Comparison of ENCODE assay signal across 8 cellular contexts in the genomic region with DNA sequence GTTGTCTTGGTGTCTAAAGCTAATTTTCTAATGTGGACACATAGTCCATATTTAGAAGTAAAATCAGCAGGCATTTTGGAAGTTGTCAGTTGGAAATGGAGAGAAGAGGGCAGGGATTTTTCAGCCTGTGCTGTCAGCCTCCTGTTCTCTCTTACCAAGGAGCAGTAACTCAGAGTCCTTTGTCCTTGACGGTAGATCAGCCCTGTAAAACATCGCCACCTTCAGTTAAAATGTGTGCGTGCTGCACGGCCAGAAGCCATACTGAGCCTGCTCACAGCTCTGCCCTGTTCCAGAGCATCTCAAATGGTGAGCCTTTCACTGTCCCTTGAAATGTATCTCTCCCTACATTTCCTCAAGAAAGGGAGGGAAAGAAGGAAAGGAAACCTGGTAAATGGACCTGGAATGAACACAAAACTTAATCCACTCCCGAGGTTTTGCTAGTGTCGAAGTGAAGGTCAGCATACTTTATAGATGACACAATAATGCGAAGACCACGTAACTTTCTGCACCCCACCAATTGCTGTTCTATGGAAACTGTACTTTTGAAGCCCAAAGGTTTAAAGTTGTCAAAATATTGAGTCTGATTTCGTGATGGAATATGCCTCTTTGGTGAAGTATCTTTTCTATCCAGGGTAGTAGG.
DNase-seq lines count a peak whose midpoint lies in the region; ATAC-seq, FAIRE-seq and TF ChIP-seq lines count a peak whose summit lies in the region.

No MANE protein-coding gene starts in this region.

- H3K79me2 ChIP-seq in mammary epithelial cell (ENCODE audit: insufficient read depth, low read length) (no peaks in the 10 kb centered on the region), keratinocyte (ENCODE audit: control insufficient read depth, insufficient read depth, low read length) (no peaks in the 10 kb centered on the region)

- H3K4me2 ChIP-seq in mammary epithelial cell (ENCODE audit: insufficient read depth, low read depth, low read length) (no peak overlapping the region), keratinocyte (ENCODE audit: control insufficient read depth, extremely low read depth, insufficient read depth, low read depth, low read length) (no peak overlapping the region)

- dilution Hi-C loops in mammary epithelial cell (cut with HindIII; ENCODE audit: low sequenced_read_pairs) = no loop called here
- dilution Hi-C loops in keratinocyte (cut with MboI; ENCODE audit: extremely low pct_ligation_motif_present, low sequenced_read_pairs) = no loop called here

- no peaks in the 10 kb centered on the region for H3K4me1 ChIP-seq in mammary epithelial cell (ENCODE audit: insufficient read depth, low read length)
- no peaks in the 10 kb centered on the region for H3K4me1 ChIP-seq in keratinocyte (ENCODE audit: control insufficient read depth, extremely low read depth, insufficient read depth, low read length)

- H3K36me3 ChIP-seq in mammary epithelial cell (ENCODE audit: insufficient read depth, low read length) (no peaks in the 10 kb centered on the region), keratinocyte (ENCODE audit: control insufficient read depth in 2 of 2, extremely low read depth in 1 of 2, insufficient read depth in 2 of 2, low read length in 2 of 2) (no peaks in the 10 kb centered on the region)

- no peaks in the 10 kb centered on the region for H3K9me1 ChIP-seq in keratinocyte (ENCODE audit: control insufficient read depth, extremely low read depth, insufficient read depth, low read length)

- TF ChIP-seq CTCF in mammary epithelial cell (conservative IDR thresholded peaks at IDR 0.05 in 1 of 2, IDR thresholded peaks at IDR 0.05 in 1 of 2; ENCODE audit: extremely low read depth in 1 of 2, insufficient read depth in 1 of 2, low read depth in 1 of 2, low read length in 2 of 2) (peak; percentile 61 to 84), keratinocyte (optimal IDR thresholded peaks at IDR 0.05 in 1 of 3, IDR thresholded peaks at IDR 0.05 in 1 of 3, conservative IDR thresholded peaks at IDR 0.05 in 1 of 3; ENCODE audit: extremely low read depth in 1 of 3, insufficient read depth in 2 of 3, low read length in 3 of 3) (peak; percentile 76 to 92 (median 78))

- DNase-seq in ELF-1 (ENCODE audit: low read depth, low spot score) (peak; percentile 79), NCI-H446 (lab: John Stamatoyannopoulos, UW) (peak; percentile 52 to 86), mammary epithelial cell (peak; percentile 41), keratinocyte (ENCODE audit: low read depth, low spot score) (no peak), superior temporal gyrus (ENCODE audit: extremely low spot score) (peak; percentile 83), GF-D8 (lab: John Stamatoyannopoulos, UW) (no peak)

- WGBS in mammary epithelial cell (ENCODE audit: low coverage, missing lambda C conversion rate) = 30% methylated on average over 7 of the region's 9 CpGs

- H2AFZ ChIP-seq in mammary epithelial cell (ENCODE audit: low read depth, low read length) (no peak overlapping the region), keratinocyte (ENCODE audit: control insufficient read depth, low read length) (no peak overlapping the region)

- FAIRE-seq in keratinocyte (lab: Jason Lieb, UNC) = peak; percentile 60

- ATAC-seq in GM19467 (IDR thresholded peaks at IDR 0.05; ENCODE audit: unreplicated experiment) (peak; percentile 75), HG03439 (IDR thresholded peaks at IDR 0.05; ENCODE audit: unreplicated experiment) (peak; percentile 80)

- H3K9ac ChIP-seq in mammary epithelial cell (ENCODE audit: insufficient read depth, low read length) (no peak overlapping the region), keratinocyte (ENCODE audit: control insufficient read depth, extremely low read depth, insufficient read depth, low read length) (no peak overlapping the region)

- in situ Hi-C loops in mammary epithelial cell (cut with MboI; ENCODE audit: low sequenced_read_pairs in 2 of 2) = loop anchor here (10.0 to 25.0 kb wide), 2 partner anchors 221 to 328 kb away; a partner anchor contains a TSS

- H4K20me1 ChIP-seq in mammary epithelial cell (ENCODE audit: insufficient read depth, low read length) = no peaks in the 10 kb centered on the region
- no peaks in the 10 kb centered on the region for H4K20me1 ChIP-seq in keratinocyte (ENCODE audit: control insufficient read depth, extremely low read depth, insufficient read depth, low read length)

- intact Hi-C loops in mammary epithelial cell (cut with micrococcal nuclease) = loop anchor here (1.0 to 10.0 kb wide), 3 partner anchors 219 to 451 kb away; a partner anchor contains a TSS

- no TSS peak for BruUV-seq in mammary epithelial cell (replicated peaks; lab: Mats Ljungman, UMichigan)

- H3K9me3 ChIP-seq in mammary epithelial cell (replicated peaks; ENCODE audit: insufficient read depth, low read length) (no peaks in the 10 kb centered on the region), keratinocyte (ENCODE audit: control insufficient read depth, low read depth, low read length) (no peaks in the 10 kb centered on the region)

- H3K4me3 ChIP-seq in mammary epithelial cell (replicated peaks in 1 of 3; ENCODE audit: insufficient read depth in 1 of 3, low read depth in 2 of 3, low read length in 3 of 3) = no peak overlapping the region
- H3K4me3 ChIP-seq in keratinocyte (ENCODE audit: control insufficient read depth in 2 of 3, extremely low read depth in 1 of 3, insufficient read depth in 2 of 3, low read depth in 1 of 3, low read length in 3 of 3) = no peak overlapping the region

- peaks cover 1% of the 10 kb centered on the region for H3K27me3 ChIP-seq in mammary epithelial cell (ENCODE audit: insufficient read depth, low read length)
- H3K27me3 ChIP-seq in keratinocyte (ENCODE audit: control insufficient read depth, extremely low read depth, insufficient read depth, low read length) = peaks cover 5% of the 10 kb centered on the region

- CTCF ChIA-PET in mammary epithelial cell (lab: Charles Lee; ENCODE audit: low non-redundant PET) = interaction anchor here (0.5 to 0.6 kb wide), 2 partner anchors 220 to 454 kb away, joined by 5 to 6 read pairs; no protein-coding TSS in a partner anchor

- H3K27ac ChIP-seq in mammary epithelial cell (ENCODE audit: insufficient read depth, low read depth, low read length) = no peak overlapping the region
- no peak overlapping the region for H3K27ac ChIP-seq in keratinocyte (ENCODE audit: control insufficient read depth, insufficient read depth, low read length)

Comparison
In these comparisons a context has a peak if more than half of its experiments do, and no peak if none do; other contexts are left out.
1. DNase-seq: peak in ELF-1 (single experiment), NCI-H446 (2 of 2), mammary epithelial cell (single experiment) and superior temporal gyrus (single experiment); none in keratinocyte (single experiment) and GF-D8 (single experiment).